2 cellular contexts compared by ENCODE assay signal in genomic region chr20:63650486-63650885, GRCh38. TPM values are rescaled to one million over a fixed set of nuclear protein-coding genes. Genes with fewer than 3 reads are reported as not detected.
"Had no signal": no experiment of that assay in that cellular context is flagged by ENCODE, and none has a peak within 500 bp of the region (broad histone marks: within the 10 kb centered on the region; RNA-seq: fewer than 3 reads in every experiment).

No MANE protein-coding gene starts in this region.

RNA-seq across cellular contexts. Expression of gene TNFRSF6B, which starts 46.0 kb away (rescaled TPM):
- total RNA-seq: endodermal cell, frontal cortex had no signal
